In the genomic region with DNA sequence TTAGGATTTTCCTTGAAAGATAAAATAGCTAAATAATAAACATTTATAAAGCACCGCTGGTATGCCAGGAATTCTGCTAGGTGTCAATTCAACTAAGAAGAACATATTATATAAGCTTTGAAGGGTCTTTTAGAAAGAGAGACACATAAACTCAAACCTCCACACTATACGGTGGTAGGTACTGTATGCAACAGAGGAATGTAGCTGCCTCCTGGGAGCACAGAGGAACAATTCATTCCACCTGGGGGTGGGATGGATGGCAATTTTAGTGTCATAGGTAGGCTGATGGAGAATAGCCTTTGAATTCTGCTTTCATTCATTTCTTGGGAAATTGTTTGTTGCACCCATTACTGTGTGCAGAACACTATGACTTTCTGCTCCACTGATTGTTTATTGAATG, we compare ENCODE assay signal across 17 cellular contexts.
"Had no signal": no experiment of that assay in that cellular context is flagged by ENCODE, and none has a peak within 500 bp of the region (broad histone marks: within the 10 kb centered on the region; RNA-seq: fewer than 3 reads in every experiment).

No MANE protein-coding gene starts in this region.

- H3K4me2 ChIP-seq: SK-N-SH had no signal

- DNase-seq: KBM-7, NCI-H1092, NCI-H1417 treated with DMSO at 0.1 percent for 48 hours, NCI-H146, NCI-H1694 treated with DMSO at 0.1 percent for 48 hours, NCI-H2029, NCI-H2081 treated with DMSO at 0.1 percent for 48 hours, NCI-H2171, NCI-H226, NCI-H446, NCI-H510A, NCI-H524 treated with DMSO at 0.1 percent for 48 hours, NCI-H774, Right ventricle myocardium superior, RPMI8226, SIG-M5, SK-N-SH had no signal

- H3K9me3 ChIP-seq: SK-N-SH had no signal
